Comparison of ENCODE assay signal across 13 cellular contexts in genomic region chr19:3977242-3978143, GRCh38. TPM values are rescaled to one million over a fixed set of nuclear protein-coding genes. Genes with fewer than 3 reads are reported as not detected.
A peak's percentile ranks its signal among the peaks of the same experiment; 100 is the strongest.
DNase-seq lines count a peak whose midpoint lies in the region; ATAC-seq and TF ChIP-seq lines count a peak whose summit lies in the region.
"Had no signal": no experiment of that assay in that cellular context is flagged by ENCODE, and none has a peak within 500 bp of the region (broad histone marks: within the 10 kb centered on the region; RNA-seq: fewer than 3 reads in every experiment).

No MANE protein-coding gene starts in this region.

- peak; percentile 27 for DNase-seq in DMS53 (lab: John Stamatoyannopoulos, UW)
- no peak for DNase-seq in DMS53 treated with DMSO at 0.1 percent for 48 hours (lab: John Stamatoyannopoulos, UW; ENCODE audit: unreplicated experiment)
- no peak for DNase-seq in NT2/D1 (ENCODE audit: low read depth, low spot score)
- no peak for DNase-seq in epithelial cell of proximal tubule (ENCODE audit: low read depth)
- peak; percentile 25 to 65 for DNase-seq in psoas muscle
- DNase-seq in dorsolateral prefrontal cortex = no peak
- DNase-seq: left lung, NCI-H345 had no signal

- H3K4me1 ChIP-seq in NT2/D1 (ENCODE audit: insufficient read depth, insufficient read length) (peaks cover 32% of the 10 kb centered on the region), psoas muscle (peaks cover 15% of the 10 kb centered on the region)

- H3K9ac ChIP-seq in NT2/D1 (ENCODE audit: insufficient read length, low read depth) = peak overlapping the region; percentile 44

- ATAC-seq in psoas muscle (peak in 3 of 4 donors; percentile 4 to 11 (median 5)), GM19023 (IDR thresholded peaks at IDR 0.05; ENCODE audit: unreplicated experiment) (no peak), GM21723 (IDR thresholded peaks at IDR 0.05; ENCODE audit: unreplicated experiment) (no peak)
- ATAC-seq: left lung had no signal

- 87 to 88% (median 88%) methylated on average over 59 of the region's 59 CpGs for WGBS in psoas muscle, 3 donors

- peaks cover 77% of the 10 kb centered on the region for H3K36me3 ChIP-seq in NT2/D1 (ENCODE audit: insufficient read depth, insufficient read length, low read length)
- H3K36me3 ChIP-seq in psoas muscle (ENCODE audit: insufficient read depth in 1 of 2, low read depth in 1 of 2) = peaks cover 25 to 81% of the 10 kb centered on the region in 2 donors

- H3K4me3 ChIP-seq in NT2/D1 (ENCODE audit: insufficient read length, low read depth) (no peak overlapping the region), epithelial cell of proximal tubule (ENCODE audit: low read depth, low read length) (no peak overlapping the region), psoas muscle (no peak overlapping the region), dorsolateral prefrontal cortex (no peak overlapping the region)
- H3K4me3 ChIP-seq: left lung, suprapubic skin had no signal

- H3K9me3 ChIP-seq in NT2/D1 (ENCODE audit: insufficient read depth, low read length) = no peaks in the 10 kb centered on the region
- H3K9me3 ChIP-seq in psoas muscle = no peaks in the 10 kb centered on the region
- H3K9me3 ChIP-seq: left lung, suprapubic skin had no signal

- intact Hi-C loops in psoas muscle (cut with DNase I) = no loop called here
- intact Hi-C loops in dorsolateral prefrontal cortex (cut with DNase I) = no loop called here

- peak; percentile 36 for TF ChIP-seq CTCF in epithelial cell of proximal tubule (conservative IDR thresholded peaks at IDR 0.05; ENCODE audit: low read depth, low read length)
- peak; percentile 18 for TF ChIP-seq CTCF in psoas muscle (IDR thresholded peaks at IDR 0.05)
- TF ChIP-seq CTCF in dorsolateral prefrontal cortex (IDR thresholded peaks at IDR 0.05 in 54 of 56, conservative IDR thresholded peaks at IDR 0.05 in 2 of 56; ENCODE audit: low read depth in 1 of 56, partially characterized antibody in 56 of 56) = peak in 2 of 56 donors; percentile 12 to 22

- H3K27ac ChIP-seq in psoas muscle = peak overlapping the region; percentile 58
- H3K27ac ChIP-seq in dorsolateral prefrontal cortex = no peak overlapping the region
- H3K27ac ChIP-seq: left lung, suprapubic skin had no signal

- H3K27me3 ChIP-seq in NT2/D1 (ENCODE audit: insufficient read depth, insufficient read length) = no peaks in the 10 kb centered on the region
- no peaks in the 10 kb centered on the region for H3K27me3 ChIP-seq in psoas muscle (ENCODE audit: insufficient read depth in 3 of 3, low read length in 2 of 3)
- H3K27me3 ChIP-seq in dorsolateral prefrontal cortex = no peaks in the 10 kb centered on the region
- H3K27me3 ChIP-seq: left lung, suprapubic skin had no signal

RNA-seq across cellular contexts. Expression of gene DAPK3, which starts 6.6 kb away (rescaled TPM):
- total RNA-seq in epithelial cell of proximal tubule (112 and 124 TPM in 2 replicates), psoas muscle (100 to 1,000 TPM in 3 of 4 donors, 10 to 100 TPM in 1; 92.6 to 142 (median 105) TPM), dorsolateral prefrontal cortex (10 to 100 TPM; 47.9 to 98.2 (median 67.8) TPM)
- polyA plus RNA-seq in psoas muscle = 100 to 1,000 TPM; 148 to 176 (median 165) TPM

RNA-seq across cellular contexts. Expression of gene EEF2, which starts 7.8 kb away (rescaled TPM):
- total RNA-seq in epithelial cell of proximal tubule = 1,327 and 1,998 TPM in 2 replicates
- 1,000 to 10,000 TPM; 2,332 to 3,628 (median 2,726) TPM for total RNA-seq in psoas muscle
- 1,000 to 10,000 TPM; 1,416 to 1,891 (median 1,484) TPM for polyA plus RNA-seq in psoas muscle
- 1,000 to 10,000 TPM in 114 of 120 experiments, 100 to 1,000 TPM in 6; 863 to 1,554 (median 1,176) TPM for total RNA-seq in dorsolateral prefrontal cortex

RNA-seq across cellular contexts. Expression of gene PIAS4, which starts 30.0 kb away (rescaled TPM):
- total RNA-seq in epithelial cell of proximal tubule (26.7 and 31.5 TPM in 2 replicates), psoas muscle (10 to 100 TPM; 14.6 to 27.2 (median 17.0) TPM), dorsolateral prefrontal cortex (10 to 100 TPM; 24.8 to 57.8 (median 38.6) TPM)
- polyA plus RNA-seq in psoas muscle = 10 to 100 TPM; 12.7 to 21.8 (median 14.6) TPM

RNA-seq across cellular contexts. Expression of gene NMRK2, which starts 44.6 kb away (rescaled TPM):
- total RNA-seq in epithelial cell of proximal tubule (not detected in 2 replicates), psoas muscle (100 to 1,000 TPM in 1 of 4 donors, 10 to 100 TPM in 2, 1 to 10 TPM in 1; 9.0 to 755 (median 89.4) TPM), dorsolateral prefrontal cortex (1 to 10 TPM in 2 of 120 experiments, under 1 TPM in 9, not detected in 109; 0.36 to 1.5 (median 0.75) TPM)
- 100 to 1,000 TPM in 2 of 3 donors, 10 to 100 TPM in 1; 45.2 to 636 (median 602) TPM for polyA plus RNA-seq in psoas muscle
- total RNA-seq: activated T-helper 2 cell treated with anti-CD3 and anti-CD28 coated beads, Interferon-gamma antibody, Interleukin-2, Interleukin-4, amounts not matched to agents 10 μg/mL and 5 μg/mL and 100 μg/mL, durations not matched to agents 14 hours and 24 hours and 36 hours; suprapubic skin; T-helper 1 cell treated with Interleukin-12 subunit alpha and Interleukin-12 subunit beta and Interleukin-4 antibody, amounts not matched to agents 30 ng/mL and 1 ng/mL, for 36 hours had no signal

Comparison
In these comparisons a context has a peak if more than half of its experiments do, and no peak if none do; other contexts are left out.
1. DNase-seq: peak in DMS53 (single experiment) and psoas muscle (2 of 2); none in DMS53 treated with DMSO at 0.1 percent for 48 hours (single experiment), NT2/D1 (single experiment), epithelial cell of proximal tubule (single experiment) and dorsolateral prefrontal cortex (0 of 10).
2. ATAC-seq: peak in psoas muscle (3 of 4); none in GM19023 (single experiment) and GM21723 (single experiment).